In genomic region chr11:16266021-16266420, GRCh38 we compare ENCODE assay signal across 11 cellular contexts.
"Had no signal": no experiment of that assay in that cellular context is flagged by ENCODE, and none has a peak within 500 bp of the region (broad histone marks: within the 10 kb centered on the region; RNA-seq: fewer than 3 reads in every experiment).

No MANE protein-coding gene starts in this region.

- H3K4me1 Mint-ChIP-seq: GM23338, H9 had no signal

- H3K9me3 Mint-ChIP-seq: GM23338 had no signal

- H3K4me3 ChIP-seq: GM23248, GM23338, HAP-1 had no signal

- H3K36me3 ChIP-seq: HAP-1 had no signal

- H3K4me1 ChIP-seq: HAP-1 had no signal

- H3K9ac ChIP-seq: GM23248 had no signal

- FAIRE-seq: H1, H54 had no signal

- H3K4me3 Mint-ChIP-seq: GM23338, H9, HFFc6 had no signal

- DNase-seq: GM23248, GOT3, H7, H9, HCEC 1CT, HFFc6 had no signal

- H2AFZ ChIP-seq: GM23248, GM23338 had no signal

- H3K4me2 ChIP-seq: GM23338 had no signal

- H3K27ac Mint-ChIP-seq: GM23338, H9, HFFc6 had no signal

- H3K9me3 ChIP-seq: HAP-1 had no signal

- H3K27ac ChIP-seq: GM23248 had no signal

- ATAC-seq: GM23338, HCT116 had no signal
